ENCODE assay signal across 10 cellular contexts in genomic region chr22:38033522-38034277, GRCh38. TPM values are rescaled to one million over a fixed set of nuclear protein-coding genes. Genes with fewer than 3 reads are reported as not detected.
DNase-seq lines count a peak whose midpoint lies in the region; ATAC-seq and TF ChIP-seq lines count a peak whose summit lies in the region.
"Had no signal": no experiment of that assay in that cellular context is flagged by ENCODE, and none has a peak within 500 bp of the region (broad histone marks: within the 10 kb centered on the region; RNA-seq: fewer than 3 reads in every experiment).

No MANE protein-coding gene starts in this region.

- H3K9me3 ChIP-seq in left ventricle myocardium inferior (replicated peaks), result no peaks in the 10 kb centered on the region
- no peaks in the 10 kb centered on the region for H3K9me3 ChIP-seq in gastroesophageal sphincter
- H3K9me3 ChIP-seq in aorta (ENCODE audit: control insufficient read depth, low read length), result no peaks in the 10 kb centered on the region

- TF ChIP-seq POLR2A in gastroesophageal sphincter (IDR thresholded peaks at IDR 0.05), result no peak

- H3K27me3 ChIP-seq in left ventricle myocardium inferior (ENCODE audit: low read depth) (no peaks in the 10 kb centered on the region), gastroesophageal sphincter (no peaks in the 10 kb centered on the region), aorta (ENCODE audit: control insufficient read depth in 1 of 2, insufficient read depth in 2 of 2, low read length in 1 of 2) (no peaks in the 10 kb centered on the region)

- no peaks in the 10 kb centered on the region for H3K36me3 ChIP-seq in left ventricle myocardium inferior
- no peaks in the 10 kb centered on the region for H3K36me3 ChIP-seq in gastroesophageal sphincter
- H3K36me3 ChIP-seq in aorta (ENCODE audit: control insufficient read depth in 1 of 2, insufficient read depth in 2 of 2, low read length in 1 of 2), result no peaks in the 10 kb centered on the region

- H3K4me3 ChIP-seq in left ventricle myocardium inferior (no peak overlapping the region), gastroesophageal sphincter (no peak overlapping the region), aorta (ENCODE audit: low read length in 2 of 2) (no peak overlapping the region)

- no peak for ATAC-seq in Right ventricle myocardium superior (ENCODE audit: poor library complexity)
- peak; percentile 35 for ATAC-seq in gastroesophageal sphincter
- peak; percentile 1 for ATAC-seq in aorta (ENCODE audit: low FRiP score)
- no peak for ATAC-seq in HG03095 (IDR thresholded peaks at IDR 0.05; ENCODE audit: unreplicated experiment)
- no peak for ATAC-seq in GM21717 (IDR thresholded peaks at IDR 0.05; ENCODE audit: unreplicated experiment)

- H3K27ac ChIP-seq in left ventricle myocardium inferior (replicated peaks) (peak overlapping the region; percentile 64), gastroesophageal sphincter (peak overlapping the region in 3 of 4 donors; percentile 70 to 77 (median 70)), aorta (ENCODE audit: low read depth in 1 of 2, low read length in 2 of 2) (no peak overlapping the region)

- 0 to 60% methylated on average over 1 to 2 of the region's 27 CpGs for WGBS in gastroesophageal sphincter (ENCODE audit: low coverage in 1 of 2), 2 donors
- 70 to 80% methylated on average over 27 of the region's 27 CpGs for WGBS in aorta, 2 donors

- TF ChIP-seq CTCF in left ventricle myocardium inferior (IDR thresholded peaks at IDR 0.05; ENCODE audit: borderline replicate concordance) (no peak), gastroesophageal sphincter (IDR thresholded peaks at IDR 0.05) (no peak)

- no peak for DNase-seq in left ventricle myocardium inferior
- no peak for DNase-seq in Right ventricle myocardium superior
- peak; percentile 47 to 97 (median 87) for DNase-seq in nucleus accumbens (lab: John Stamatoyannopoulos, UW)
- DNase-seq in aorta, result no peak
- no peak for DNase-seq in iPS-NIHi7 (ENCODE audit: extremely low spot score)
- DNase-seq: activated CD4-positive, CD25-positive, alpha-beta regulatory T cell treated with anti-CD3 and anti-CD28 coated beads, Interleukin-2, amount 50 U/mL, for 72 hours; NCI-H510A treated with DMSO at 0.1 percent for 48 hours had no signal

- intact Hi-C loops in left ventricle myocardium inferior (cut with micrococcal nuclease) (no loop called here), Right ventricle myocardium superior (cut with DNase I) (no loop called here), aorta (cut with DNase I) (no loop called here)

- H3K4me1 ChIP-seq in left ventricle myocardium inferior (peaks cover 26% of the 10 kb centered on the region), gastroesophageal sphincter (peaks cover 4 to 35% (median 14%) of the 10 kb centered on the region in 3 donors), aorta (ENCODE audit: control insufficient read depth in 1 of 2, insufficient read depth in 2 of 2, low read length in 2 of 2) (no peaks in the 10 kb centered on the region)

- no peak for TF ChIP-seq EP300 in gastroesophageal sphincter (IDR thresholded peaks at IDR 0.05)

RNA-seq across cellular contexts. Expression of gene PICK1, which starts 23.5 kb away (rescaled TPM):
- total RNA-seq in left ventricle myocardium inferior (21.1 TPM), Right ventricle myocardium superior (20.4 TPM), gastroesophageal sphincter (10 to 100 TPM; 20.3 to 35.3 (median 25.7) TPM), aorta (10 to 100 TPM; 25.0 to 26.4 TPM)
- 10 to 100 TPM in 1 of 2 donors, 1 to 10 TPM in 1; 9.5 to 46.2 TPM for polyA plus RNA-seq in aorta

RNA-seq across cellular contexts. Expression of gene SOX10, which starts 49.3 kb away (rescaled TPM):
- 1.2 TPM for total RNA-seq in left ventricle myocardium inferior
- 1.2 TPM for total RNA-seq in Right ventricle myocardium superior
- total RNA-seq in gastroesophageal sphincter, result 10 to 100 TPM in 1 of 4 donors, 1 to 10 TPM in 3; 6.9 to 16.0 (median 9.2) TPM
- total RNA-seq in aorta, result 1 to 10 TPM; 2.6 to 5.9 TPM
- under 1 TPM in 1 of 2 donors, not detected in 1; 0.08 TPM for polyA plus RNA-seq in aorta

RNA-seq across cellular contexts. Expression of gene SLC16A8, which starts 50.3 kb away (rescaled TPM):
- total RNA-seq in left ventricle myocardium inferior, result not detected
- not detected for total RNA-seq in Right ventricle myocardium superior
- not detected for total RNA-seq in gastroesophageal sphincter
- under 1 TPM in 1 of 2 donors, not detected in 1; 0.81 TPM for total RNA-seq in aorta
- under 1 TPM; 0.25 to 0.72 TPM for polyA plus RNA-seq in aorta

Comparison
In these comparisons a context has a peak if more than half of its experiments do, and no peak if none do; other contexts are left out.
1. DNase-seq: peak in nucleus accumbens (56 of 56); none in left ventricle myocardium inferior (single experiment), Right ventricle myocardium superior (single experiment), aorta (0 of 2) and iPS-NIHi7 (single experiment).
2. H3K27ac ChIP-seq: peak in left ventricle myocardium inferior (single experiment) and gastroesophageal sphincter (3 of 4); none in aorta (0 of 2).
3. ATAC-seq: peak in gastroesophageal sphincter (single experiment) and aorta (single experiment); none in Right ventricle myocardium superior (single experiment), HG03095 (single experiment) and GM21717 (single experiment).